26 cellular contexts compared by ENCODE assay signal in the genomic region with DNA sequence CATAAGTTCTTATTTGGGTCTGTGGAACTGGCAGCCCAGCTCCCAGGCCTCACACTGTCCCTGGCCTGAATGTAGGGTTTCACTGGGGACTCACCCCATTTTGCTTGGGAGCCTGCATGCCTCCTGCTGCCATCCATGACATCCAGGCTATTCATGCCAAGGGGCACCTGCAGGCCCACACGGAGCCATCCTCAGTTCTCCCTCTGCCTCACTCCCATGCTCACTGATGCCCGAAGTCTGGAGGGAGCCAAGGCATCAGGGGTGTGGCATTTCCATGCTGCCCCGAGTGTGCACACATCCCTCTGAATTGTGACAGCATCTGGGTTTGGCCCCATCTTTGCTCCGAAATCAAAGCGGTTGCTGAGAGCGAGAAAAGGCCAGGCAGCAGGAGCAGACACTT.
"Had no signal": no experiment of that assay in that cellular context is flagged by ENCODE, and none has a peak within 500 bp of the region (broad histone marks: within the 10 kb centered on the region; RNA-seq: fewer than 3 reads in every experiment).

No MANE protein-coding gene starts in this region.

- ATAC-seq: naive thymus-derived CD4-positive, alpha-beta T cell; natural killer cell; pancreas; right cardiac atrium had no signal

- H3K4me1 ChIP-seq: neural progenitor cell, pancreas, prostate gland, right lobe of liver, sigmoid colon, stomach, thyroid gland, tibial nerve, upper lobe of left lung, uterus had no signal

- H3K36me3 ChIP-seq: neural progenitor cell, neutrophil, pancreas, prostate gland, right lobe of liver, sigmoid colon, stomach, thoracic aorta, thyroid gland, tibial nerve, upper lobe of left lung, uterus had no signal

- H3K9ac ChIP-seq: neural progenitor cell had no signal

- H3K9me3 ChIP-seq: neutrophil, pancreas, prostate gland, right lobe of liver, thyroid gland, uterus had no signal

- H3K27ac ChIP-seq: neural progenitor cell, neutrophil, pancreas, prostate gland, right lobe of liver, sigmoid colon, stomach, thoracic aorta, thyroid gland, tibial nerve, upper lobe of left lung, uterus had no signal

- H3K4me3 ChIP-seq: neural progenitor cell, pancreas, prostate gland, right lobe of liver, sigmoid colon, stomach, thoracic aorta, thyroid gland, tibial nerve, upper lobe of left lung, uterus had no signal

- H3K27me3 ChIP-seq: neural progenitor cell, neutrophil, pancreas, right lobe of liver, sigmoid colon, stomach, thyroid gland, tibial nerve, upper lobe of left lung, uterus had no signal

- DNase-seq: naive thymus-derived CD4-positive, alpha-beta T cell; natural killer cell; nucleus accumbens; retina; right lobe of liver; sigmoid colon; small intestine; stimulated activated CD4-positive, alpha-beta T cell treated with anti-CD3 and anti-CD28 coated beads, Interleukin-12 subunit alpha, Interleukin-12 subunit beta, amount 100 ng/mL, for 4 hours; stimulated activated CD4-positive, alpha-beta T cell treated with anti-CD3 and anti-CD28 coated beads, Interleukin-1b, Interleukin-23, amount 100 ng/mL, for 48 hours; stimulated activated CD4-positive, alpha-beta T cell treated with anti-CD3 and anti-CD28 coated beads, Interleukin-4, amount 100 ng/mL, for 1 hour; stimulated activated CD4-positive, alpha-beta T cell treated with anti-CD3 and anti-CD28 coated beads, Interleukin-4, amount 100 ng/mL, for 4 hours; stimulated activated CD8-positive, alpha-beta memory T cell treated with anti-CD3 and anti-CD28 coated beads, Interleukin-4, amount 100 ng/mL, for 48 hours; stimulated activated naive B cell treated with anti-CD40 and anti-IgM and Interleukin-4, amounts not matched to agents 10 μg/mL and 1 μg/mL and 100 μg/mL, for 72 hours; stimulated activated naive CD4-positive, alpha-beta T cell treated with Interleukin-2 at 50 U/mL for 16 hours; stomach; thyroid gland; trophoblast cell; uterus had no signal
